Comparison of ENCODE assay signal across 29 cellular contexts in genomic region chr5:37226377-37226776, GRCh38.
"Had no signal": no experiment of that assay in that cellular context is flagged by ENCODE, and none has a peak within 500 bp of the region (broad histone marks: within the 10 kb centered on the region; RNA-seq: fewer than 3 reads in every experiment).

No MANE protein-coding gene starts in this region.

- DNase-seq: hypothalamus; immature natural killer cell; islet precursor cell; left ventricle myocardium inferior; mesendoderm; naive B cell; nucleus accumbens; pancreas; posterior cingulate gyrus; retina; right cardiac atrium; sigmoid colon; small intestine; spleen; stimulated activated CD4-positive, alpha-beta T cell treated with anti-CD3 and anti-CD28 coated beads, Interleukin-4, amount 100 ng/mL, for 24 hours; stimulated activated naive CD4-positive, alpha-beta T cell; tibial artery; trophoblast cell; upper lobe of right lung had no signal

- H3K4me1 ChIP-seq: left ventricle myocardium inferior, pancreas, prostate gland, sigmoid colon, spleen, suprapubic skin, tibial artery, upper lobe of right lung had no signal

- H3K4me3 ChIP-seq: left ventricle myocardium inferior, lung, pancreas, prostate gland, sigmoid colon, spleen, suprapubic skin, thoracic aorta, tibial artery, upper lobe of right lung had no signal

- H3K27me3 Mint-ChIP-seq: naive B cell; stimulated activated naive CD8-positive, alpha-beta T cell treated with anti-CD3 and anti-CD28 coated beads, Interleukin-15, Interleukin-2, amounts not matched to agents 100 ng/mL and 50 ng/mL, for 24 hours had no signal

- H3K4me1 Mint-ChIP-seq: immature natural killer cell; mesothelial cell of epicardium; naive B cell; nephron; stimulated activated effector memory CD8-positive, alpha-beta T cell treated with anti-CD3 and anti-CD28 coated beads, Interleukin-12 subunit alpha, Interleukin-12 subunit beta, amount 100 ng/mL, for 72 hours had no signal

- H3K4me3 Mint-ChIP-seq: immature natural killer cell; mesothelial cell of epicardium; naive B cell; nephron; neural crest cell; stimulated activated effector memory CD8-positive, alpha-beta T cell treated with anti-CD3 and anti-CD28 coated beads, Interleukin-12 subunit alpha, Interleukin-12 subunit beta, amount 100 ng/mL, for 72 hours; stimulated activated naive CD8-positive, alpha-beta T cell treated with anti-CD3 and anti-CD28 coated beads, Interleukin-15, Interleukin-2, amounts not matched to agents 100 ng/mL and 50 ng/mL, for 24 hours had no signal

- H3K9me3 ChIP-seq: left ventricle myocardium inferior, pancreas, prostate gland, sigmoid colon, spleen, suprapubic skin, thoracic aorta, tibial artery, upper lobe of right lung had no signal

- H3K27me3 ChIP-seq: pancreas, sigmoid colon, spleen, suprapubic skin, tibial artery, upper lobe of right lung had no signal

- H3K9me3 Mint-ChIP-seq: immature natural killer cell; mesothelial cell of epicardium; naive B cell; nephron; neural crest cell; stimulated activated effector memory CD8-positive, alpha-beta T cell treated with anti-CD3 and anti-CD28 coated beads, Interleukin-12 subunit alpha, Interleukin-12 subunit beta, amount 100 ng/mL, for 72 hours; stimulated activated naive CD8-positive, alpha-beta T cell treated with anti-CD3 and anti-CD28 coated beads, Interleukin-15, Interleukin-2, amounts not matched to agents 100 ng/mL and 50 ng/mL, for 24 hours had no signal

- H3K27ac ChIP-seq: left ventricle myocardium inferior, pancreas, prostate gland, sigmoid colon, spleen, suprapubic skin, thoracic aorta, tibial artery, upper lobe of right lung had no signal

- H3K27ac Mint-ChIP-seq: immature natural killer cell; mesothelial cell of epicardium; naive B cell; nephron; stimulated activated effector memory CD8-positive, alpha-beta T cell treated with anti-CD3 and anti-CD28 coated beads, Interleukin-12 subunit alpha, Interleukin-12 subunit beta, amount 100 ng/mL, for 72 hours; stimulated activated naive CD8-positive, alpha-beta T cell treated with anti-CD3 and anti-CD28 coated beads, Interleukin-15, Interleukin-2, amounts not matched to agents 100 ng/mL and 50 ng/mL, for 24 hours had no signal

- FAIRE-seq: pancreas, small intestine, urothelium cell line had no signal

- H3K36me3 ChIP-seq: prostate gland had no signal

- ATAC-seq: pancreas; right cardiac atrium; stimulated activated effector memory CD8-positive, alpha-beta T cell treated with anti-CD3 and anti-CD28 coated beads, Interleukin-12 subunit alpha, Interleukin-12 subunit beta, amount 100 ng/mL, for 72 hours; upper lobe of right lung had no signal
